19 cellular contexts compared by ENCODE assay signal in genomic region chr1:4622821-4623220, GRCh38. TPM values are rescaled to one million over a fixed set of nuclear protein-coding genes. Genes with fewer than 3 reads are reported as not detected.
DNase-seq lines count a peak whose midpoint lies in the region; ATAC-seq, FAIRE-seq and TF ChIP-seq lines count a peak whose summit lies in the region.
"Had no signal": no experiment of that assay in that cellular context is flagged by ENCODE, and none has a peak within 500 bp of the region (broad histone marks: within the 10 kb centered on the region; RNA-seq: fewer than 3 reads in every experiment).

No MANE protein-coding gene starts in this region.

- peak overlapping the region; percentile 8 for H3K18ac ChIP-seq in neuronal stem cell (ENCODE audit: low read length)

- no peak for FAIRE-seq in kidney (lab: Jason Lieb, UNC)
- FAIRE-seq: G401.6, GM12891, H54 had no signal

- H2AFZ ChIP-seq in neuronal stem cell (ENCODE audit: low read length) = no peak overlapping the region

- H3K4me1 ChIP-seq in kidney (ENCODE audit: control insufficient read depth in 1 of 2, insufficient read depth in 1 of 2, low read depth in 1 of 2, low read length in 2 of 2) (no peaks in the 10 kb centered on the region), neuronal stem cell (ENCODE audit: control insufficient read depth in 2 of 2, insufficient read depth in 1 of 2, low read depth in 1 of 2, low read length in 2 of 2) (no peaks in the 10 kb centered on the region), upper lobe of right lung (no peaks in the 10 kb centered on the region), ovary (ENCODE audit: insufficient read depth) (no peaks in the 10 kb centered on the region)
- H3K4me1 ChIP-seq: Caco-2 had no signal

- H3K27ac ChIP-seq in kidney (ENCODE audit: low read depth in 2 of 2, low read length in 2 of 2) (no peak overlapping the region), neuronal stem cell (replicated peaks; ENCODE audit: low read length) (no peak overlapping the region), upper lobe of right lung (no peak overlapping the region), ovary (no peak overlapping the region)

- H2BK120ac ChIP-seq in neuronal stem cell (ENCODE audit: low read depth, low read length) = no peak overlapping the region

- H2BK15ac ChIP-seq in neuronal stem cell (ENCODE audit: low read length) = peak overlapping the region; percentile 38

- no peak overlapping the region for H4K8ac ChIP-seq in neuronal stem cell (ENCODE audit: low read depth, low read length)

- no peak overlapping the region for H3K4me3 ChIP-seq in kidney (ENCODE audit: low read length in 2 of 2)
- H3K4me3 ChIP-seq in neuronal stem cell (ENCODE audit: low read length in 2 of 2) = no peak overlapping the region
- H3K4me3 ChIP-seq in upper lobe of right lung = no peak overlapping the region
- H3K4me3 ChIP-seq in ovary = no peak overlapping the region

- H2AK5ac ChIP-seq in neuronal stem cell (ENCODE audit: low read depth, low read length) = peak overlapping the region; percentile 19

- DNase-seq in kidney = peak; percentile 23
- DNase-seq in neuronal stem cell (ENCODE audit: low spot score) = no peak
- peak; percentile 28 for DNase-seq in upper lobe of right lung
- no peak for DNase-seq in GM10248 (ENCODE audit: extremely low spot score)
- DNase-seq in ovary = no peak
- DNase-seq: C1 segment of cervical spinal cord; Caco-2; CD4-positive, CD25-positive, alpha-beta regulatory T cell; CD8-positive, alpha-beta T cell; DMS153; DND-41; GOT3; HCEC 1CT had no signal

- H3K23ac ChIP-seq in neuronal stem cell (ENCODE audit: low read depth, low read length, poor library complexity) = no peak overlapping the region

- peak overlapping the region; percentile 31 for H3K14ac ChIP-seq in neuronal stem cell (ENCODE audit: low read length)

- no peak overlapping the region for H4K91ac ChIP-seq in neuronal stem cell (ENCODE audit: low read depth, low read length, poor library complexity)

- H3K9ac ChIP-seq in kidney (ENCODE audit: low read length in 2 of 2) (no peak overlapping the region), neuronal stem cell (ENCODE audit: low read depth, low read length, poor library complexity) (no peak overlapping the region)

- H3K9me3 ChIP-seq in kidney (ENCODE audit: control insufficient read depth in 1 of 2, low read length in 2 of 2) (no peaks in the 10 kb centered on the region), neuronal stem cell (replicated peaks in 1 of 2; ENCODE audit: control insufficient read depth in 2 of 2, insufficient read depth in 1 of 2, low read depth in 1 of 2, low read length in 2 of 2) (no peaks in the 10 kb centered on the region), upper lobe of right lung (no peaks in the 10 kb centered on the region), ovary (peaks cover 0 to 6% of the 10 kb centered on the region in 2 donors)
- H3K9me3 ChIP-seq: Caco-2 had no signal

- H3K27me3 ChIP-seq in neuronal stem cell (ENCODE audit: control insufficient read depth in 3 of 3, insufficient read depth in 3 of 3, low read depth in 1 of 3, low read length in 3 of 3) (no peaks in the 10 kb centered on the region), upper lobe of right lung (no peaks in the 10 kb centered on the region), ovary (no peaks in the 10 kb centered on the region)

- H3K4me2 ChIP-seq in neuronal stem cell (ENCODE audit: insufficient read depth, low read length, poor library complexity, severe bottlenecking) = no peak overlapping the region

- no peak for TF ChIP-seq EP300 in ovary (IDR thresholded peaks at IDR 0.05)

- H3K79me1 ChIP-seq in neuronal stem cell (ENCODE audit: low read depth, low read length) = no peaks in the 10 kb centered on the region

- CTCF ChIA-PET in GM10248 (lab: Yijun Ruan, JAX) = interaction anchor here (0.9 kb wide), 1 partner anchor 14 kb away, joined by 4 read pairs; no protein-coding TSS in a partner anchor

- H3K36me3 ChIP-seq in kidney (ENCODE audit: control insufficient read depth in 1 of 2, insufficient read depth in 2 of 2, low read length in 2 of 2) = no peaks in the 10 kb centered on the region
- H3K36me3 ChIP-seq in neuronal stem cell (replicated peaks in 1 of 2; ENCODE audit: control insufficient read depth in 2 of 2, insufficient read depth in 2 of 2, low read length in 2 of 2) = no peaks in the 10 kb centered on the region
- no peaks in the 10 kb centered on the region for H3K36me3 ChIP-seq in upper lobe of right lung
- no peaks in the 10 kb centered on the region for H3K36me3 ChIP-seq in ovary

- H3K4ac ChIP-seq in neuronal stem cell (ENCODE audit: low read length) = no peak overlapping the region

- H2BK12ac ChIP-seq in neuronal stem cell (ENCODE audit: low read length) = no peak overlapping the region

- ATAC-seq in upper lobe of right lung (no peak), GM18498 (IDR thresholded peaks at IDR 0.05; ENCODE audit: unreplicated experiment) (no peak)
- ATAC-seq: CD8-positive, alpha-beta T cell had no signal

- no peak for TF ChIP-seq POLR2A in ovary (IDR thresholded peaks at IDR 0.05)

- no CpG with 5 or more reads among the region's 10 CpGs for WGBS in neuronal stem cell (ENCODE audit: extremely low coverage in 2 of 2, insufficient read length in 2 of 2, insufficient replicate concordance in 1 of 2), 2 donors
- 86 to 94% (median 88%) methylated on average over 10 of the region's 10 CpGs for WGBS in ovary, 3 donors

- intact Hi-C loops in kidney (cut with DNase I) (no loop called here), upper lobe of right lung (cut with DNase I) (no loop called here), ovary (cut with DNase I) (no loop called here)

- H2BK5ac ChIP-seq in neuronal stem cell (ENCODE audit: low read length) = no peak overlapping the region

- TF ChIP-seq CTCF in kidney (IDR thresholded peaks at IDR 0.05; ENCODE audit: borderline replicate concordance, extremely low read depth, insufficient read depth) = no peak
- no peak for TF ChIP-seq CTCF in upper lobe of right lung (IDR thresholded peaks at IDR 0.05)
- no peak for TF ChIP-seq CTCF in GM10248 (IDR thresholded peaks at IDR 0.05; ENCODE audit: control extremely low read depth, extremely low read depth, low read depth, missing control alignments)
- no peak for TF ChIP-seq CTCF in ovary (IDR thresholded peaks at IDR 0.05)

- POLR2A ChIA-PET in GM10248 (lab: Yijun Ruan, JAX) = no interaction called here

RNA-seq across cellular contexts. Expression of gene AJAP1, which starts 31.6 kb away (rescaled TPM):
- 5.5 TPM for total RNA-seq in kidney
- 2.7 TPM for polyA plus RNA-seq in kidney (ENCODE audit: insufficient read depth, low read depth, low replicate concordance)
- polyA plus RNA-seq in neuronal stem cell (2013, experiment 1 of 2) = 0.32 TPM
- polyA plus RNA-seq in neuronal stem cell (2013, experiment 2 of 2) = 0.42 TPM
- total RNA-seq in upper lobe of right lung = 0.52 TPM
- 10 to 100 TPM in 5 of 7 donors, 1 to 10 TPM in 2; 5.1 to 20.8 (median 12.8) TPM for total RNA-seq in ovary
- 1 to 10 TPM; 1.2 to 1.5 TPM for polyA plus RNA-seq in ovary
- total RNA-seq: A172, A673, Caco-2 had no signal

Comparison
In these comparisons a context has a peak if more than half of its experiments do, and no peak if none do; other contexts are left out.
1. DNase-seq: peak in kidney (single experiment) and upper lobe of right lung (single experiment); none in neuronal stem cell (single experiment), GM10248 (single experiment) and ovary (0 of 5).